Comparison of ENCODE assay signal across 8 cellular contexts in genomic region chr2:43224571-43225092, GRCh38. TPM values are rescaled to one million over a fixed set of nuclear protein-coding genes. Genes with fewer than 3 reads are reported as not detected.
DNase-seq lines count a peak whose midpoint lies in the region; ATAC-seq, FAIRE-seq and TF ChIP-seq lines count a peak whose summit lies in the region.

No MANE protein-coding gene starts in this region.

- intact Hi-C loops in Calu3 (cut with micrococcal nuclease; ENCODE audit: unreplicated experiment): loop anchor here (5.0 kb wide), 2 partner anchors 42 to 57 kb away; no protein-coding TSS in a partner anchor
- intact Hi-C loops in K562 (cut with micrococcal nuclease): loop anchor here (5.0 kb wide), 3 partner anchors 182 to 318 kb away; no protein-coding TSS in a partner anchor

- no peak for FAIRE-seq in K562 (lab: Jason Lieb, UNC)

- no peaks in the 10 kb centered on the region for H3K9me1 ChIP-seq in K562 (ENCODE audit: control insufficient read depth, insufficient read depth, low read length)

- H3K4me3 Mint-ChIP-seq in Calu3 (ENCODE audit: low read depth, unreplicated experiment): peak overlapping the region; percentile 98

- under 1% methylated on average over 52 of the region's 74 CpGs for WGBS in K562 (ENCODE audit: insufficient coverage, low coverage, missing lambda C conversion rate)
- WGBS in liver: under 1% methylated on average over 74 of the region's 74 CpGs

- no peak for TF ChIP-seq CTCF in Calu3 (IDR thresholded peaks at IDR 0.05; ENCODE audit: unreplicated experiment)
- TF ChIP-seq CTCF in K562 (IDR thresholded peaks at IDR 0.05 in 2 of 3, conservative IDR thresholded peaks at IDR 0.05 in 1 of 3; ENCODE audit: insufficient read depth in 2 of 3, low read depth in 1 of 3, low read length in 3 of 3): no peak
- no peak for TF ChIP-seq CTCF in liver (IDR thresholded peaks at IDR 0.05; ENCODE audit: low read depth, low read length, missing input control)

- H3K9me3 Mint-ChIP-seq in Calu3 (ENCODE audit: low read depth, unreplicated experiment): no peaks in the 10 kb centered on the region

- no peak overlapping the region for H2AFZ ChIP-seq in K562 (ENCODE audit: low read depth, low read length)

- TF ChIP-seq RAD21 in K562 (CRISPR knock-in tag; conservative IDR thresholded peaks at IDR 0.05 in 1 of 2, IDR thresholded peaks at IDR 0.05 in 1 of 2) (no peak), liver (IDR thresholded peaks at IDR 0.05) (no peak)

- no peak for TF ChIP-seq POLR2A in K562 (conservative IDR thresholded peaks at IDR 0.05)

- H3K27me3 Mint-ChIP-seq in Calu3 (ENCODE audit: unreplicated experiment): no peaks in the 10 kb centered on the region

- H3K4me1 Mint-ChIP-seq in Calu3 (ENCODE audit: low read depth, unreplicated experiment): peaks cover 42% of the 10 kb centered on the region

- H3K9ac ChIP-seq in K562 (ENCODE audit: insufficient read depth in 1 of 2, low read depth in 2 of 2, low read length in 2 of 2) (peak overlapping the region; percentile 88 to 99), liver (ENCODE audit: low read depth in 1 of 2, low read length in 2 of 2) (peak overlapping the region in 1 of 2 donors; percentile 88)

- no peaks in the 10 kb centered on the region for H3K27me3 ChIP-seq in K562 (ENCODE audit: control insufficient read depth in 2 of 2, insufficient read depth in 2 of 2, low read length in 2 of 2)
- no peaks in the 10 kb centered on the region for H3K27me3 ChIP-seq in liver (ENCODE audit: control insufficient read depth in 4 of 4, insufficient read depth in 4 of 4, low read length in 3 of 4)

- no peak for ATAC-seq in K562
- no peak for ATAC-seq in GM18867 (IDR thresholded peaks at IDR 0.05; ENCODE audit: unreplicated experiment)
- ATAC-seq in HG03439 (IDR thresholded peaks at IDR 0.05; ENCODE audit: unreplicated experiment): no peak

- H3K27ac ChIP-seq in K562 (ENCODE audit: extremely low read depth, low read depth, low read length) (peak overlapping the region; percentile 86), liver (ENCODE audit: low read depth in 1 of 2, low read length in 2 of 2) (peak overlapping the region; percentile 99)

- POLR2A ChIA-PET in K562 (lab: Yijun Ruan, JAX): interaction anchor here (0.5 to 1.8 kb wide), 18 partner anchors 9 to 478 kb away, joined by 3 to 8 read pairs (median 4); no protein-coding TSS in a partner anchor

- H3K4me1 ChIP-seq in K562 (replicated peaks in 1 of 2; ENCODE audit: control insufficient read depth in 2 of 2, insufficient read depth in 2 of 2, low read length in 2 of 2) (peaks cover 12 to 60% of the 10 kb centered on the region in 2 experiments; a peak in 4 of 5 replicates), liver (ENCODE audit: control insufficient read depth in 4 of 4, insufficient read depth in 4 of 4, low read length in 3 of 4) (peaks cover 11 to 65% (median 52%) of the 10 kb centered on the region in 4 donors)

- H3K79me2 ChIP-seq in K562 (ENCODE audit: control insufficient read depth, insufficient read depth, low read length): peaks cover 80% of the 10 kb centered on the region

- H3K4me3 ChIP-seq in K562 (peak overlapping the region; percentile 62), liver (ENCODE audit: low read depth in 1 of 3, low read length in 3 of 3) (peak overlapping the region; percentile 84 to 97 (median 91))

- DNase-seq in Calu3: peak; percentile 45
- peak; percentile 46 for DNase-seq in RKO (ENCODE audit: low spot score)
- DNase-seq in K562 (ENCODE audit: extremely low read depth in 1 of 4, low spot score in 3 of 4): peak in 3 of 4 experiments; percentile 28 to 59 (median 39)
- DNase-seq in stimulated activated naive CD4-positive, alpha-beta T cell (lab: John Stamatoyannopoulos, UW): peak in 5 of 6 experiments; percentile 43 to 88 (median 59)
- no peak for DNase-seq in cortex of kidney (lab: John Stamatoyannopoulos, UW)

- in situ Hi-C loops in K562 (cut with MboI): loop anchor here (5.0 to 10.0 kb wide), 3 partner anchors 50 to 397 kb away; no protein-coding TSS in a partner anchor

- peak overlapping the region; percentile 81 for H3K4me2 ChIP-seq in K562 (ENCODE audit: insufficient read depth, low read length)

- no peaks in the 10 kb centered on the region for H3K9me3 ChIP-seq in K562 (replicated peaks; ENCODE audit: control insufficient read depth, insufficient read depth, low read depth, low read length)
- no peaks in the 10 kb centered on the region for H3K9me3 ChIP-seq in liver (ENCODE audit: control insufficient read depth in 4 of 4, low read length in 3 of 4)

- CTCF ChIA-PET in Calu3 (lab: Charles Lee) (interaction anchor here (0.7 kb wide), 1 partner anchor 56 kb away, joined by 7 read pairs; no protein-coding TSS in a partner anchor), K562 (lab: Yijun Ruan, JAX; ENCODE audit: low intra/inter-chr PET ratio) (interaction anchor here (1.9 to 6.3 kb wide), 2 partner anchors 278 to 365 kb away, joined by 6 to 41 read pairs; no protein-coding TSS in a partner anchor)

- TF ChIP-seq EP300 in K562 (IDR thresholded peaks at IDR 0.05; ENCODE audit: low read length): no peak

- peaks cover 93% of the 10 kb centered on the region for H3K36me3 Mint-ChIP-seq in Calu3 (ENCODE audit: insufficient read depth, unreplicated experiment)

- peak overlapping the region; percentile 84 for H3K27ac Mint-ChIP-seq in Calu3 (ENCODE audit: unreplicated experiment)

- H3K36me3 ChIP-seq in K562 (ENCODE audit: control insufficient read depth, insufficient read depth, low read length): peaks cover 29% of the 10 kb centered on the region
- H3K36me3 ChIP-seq in liver (ENCODE audit: control insufficient read depth in 4 of 4, insufficient read depth in 3 of 4, low read depth in 1 of 4, low read length in 3 of 4): peaks cover 0 to 8% (median 1%) of the 10 kb centered on the region in 4 donors

- BruUV-seq in Calu3 (replicated peaks; lab: Mats Ljungman, UMichigan): no TSS peak
- no TSS peak for BruUV-seq in K562 (replicated peaks; lab: Mats Ljungman, UMichigan)

- H4K20me1 ChIP-seq in K562 (replicated peaks; ENCODE audit: control insufficient read depth, insufficient read depth, low read length): no peaks in the 10 kb centered on the region; the same call in 1 of the 2 replicates

TF ChIP-seq in K562, 482 proteins besides CTCF, POLR2A, EP300 and RAD21 (continues in another document):
- TF ChIP-seq NRF1 (conservative IDR thresholded peaks at IDR 0.05 in 1 of 2, IDR thresholded peaks at IDR 0.05 in 1 of 2): peak in 1 of 2 experiments; percentile 46; a peak in 1 of 4 replicates
- no peak for TF ChIP-seq NR2C2 (CRISPR knock-in tag; IDR thresholded peaks at IDR 0.05)
- peak; percentile 41; the same call in 1 of the 2 replicates for TF ChIP-seq NR2C2 (tag; IDR thresholded peaks at IDR 0.05)
- peak; percentile 40 for TF ChIP-seq U2AF1 (optimal IDR thresholded peaks at IDR 0.05; ENCODE audit: low read depth, low read length)
- peak in 1 of 2 experiments; percentile 77 for TF ChIP-seq E2F6 (IDR thresholded peaks at IDR 0.05; ENCODE audit: borderline replicate concordance in 1 of 2, extremely low read depth in 1 of 2, insufficient read depth in 1 of 2, insufficient read length in 1 of 2, low read depth in 1 of 2, low read length in 1 of 2, poor library complexity in 1 of 2, severe bottlenecking in 1 of 2)
- TF ChIP-seq ZNF76 (CRISPR knock-in tag; IDR thresholded peaks at IDR 0.05; ENCODE audit: borderline replicate concordance): 0 out of 2 replicates have a peak, but pooled peaks have one; percentile 42

TF ChIP-seq in liver, 16 proteins besides CTCF, POLR2A, EP300 and RAD21 (continues in another document):
- TF ChIP-seq RXRA (IDR thresholded peaks at IDR 0.05) (no peak), MAX (IDR thresholded peaks at IDR 0.05) (no peak), TAF1 (conservative IDR thresholded peaks at IDR 0.05) (no peak), NR2F2 (IDR thresholded peaks at IDR 0.05) (no peak), ATF3 (IDR thresholded peaks at IDR 0.05) (no peak), FOXA1 (IDR thresholded peaks at IDR 0.05) (no peak), JUND (IDR thresholded peaks at IDR 0.05) (no peak), HNF4A (conservative IDR thresholded peaks at IDR 0.05) (no peak), HNF4G (IDR thresholded peaks at IDR 0.05) (no peak)

RNA-seq across cellular contexts. Expression of gene ZFP36L2, which starts 1.8 kb away (rescaled TPM):
- 90.7 and 120 TPM in 2 replicates for total RNA-seq in Calu3 (2022)
- total RNA-seq in K562 (2011; cell fraction: chromatin; rRNA removed; ENCODE audit: low replicate concordance): 9.5 and 13.7 TPM in 2 replicates
- total RNA-seq in K562 (2011; cell fraction: nucleolus; rRNA removed): 9.7 and 10.2 TPM in 2 replicates
- 11.8 and 19.4 TPM in 2 replicates for total RNA-seq in K562 (2011; cell fraction: nucleoplasm; rRNA removed)
- total RNA-seq in K562 (2014; rRNA removed): 4.1 and 6.2 TPM in 2 replicates
- total RNA-seq in K562 (2014; rRNA removed; fragmentation: Illumina TruSeq; extraction: Trizol): 6.2 and 6.4 TPM in 2 replicates
- 6.6 and 7.9 TPM in 2 replicates for total RNA-seq in K562 (2015; rRNA removed; fragmentation: Illumina TruSeq; extraction: Trizol)
- total RNA-seq in K562 (2021): 60.6 and 62.1 TPM in 2 replicates
- polyA plus RNA-seq in K562 (2011; rRNA removed): 6.5 and 11.7 TPM in 2 replicates
- polyA plus RNA-seq in K562 (2011; cell fraction: cytosol; rRNA removed): 3.1 and 12.8 TPM in 2 replicates
- polyA plus RNA-seq in K562 (2011; cell fraction: nucleus; rRNA removed): 6.0 and 19.0 TPM in 2 replicates
- 27.2 and 38.8 TPM in 2 replicates for polyA plus RNA-seq in K562 (2012)
- 20.0 and 20.3 TPM in 2 replicates for polyA plus RNA-seq in K562 (2014; fragmentation: Illumina TruSeq; extraction: Trizol)
- polyA plus RNA-seq in K562 (2014; fragmentation: Nextera tagmentation; extraction: Ambion mirVana): 10 to 100 TPM; 32.4 to 42.8 TPM
- polyA plus RNA-seq in K562 (2014; rRNA removed): 21.8 and 23.7 TPM in 2 replicates
- polyA minus RNA-seq in K562 (2011; rRNA and poly(A)+ RNA removed): 4.3 and 5.1 TPM in 2 replicates
- polyA minus RNA-seq in K562 (2011; cell fraction: cytosol; rRNA and poly(A)+ RNA removed): 17.1 and 23.8 TPM in 2 replicates
- polyA minus RNA-seq in K562 (2011; cell fraction: nucleus; rRNA and poly(A)+ RNA removed): 6.4 and 8.1 TPM in 2 replicates
- total RNA-seq in liver: 10 to 100 TPM; 10.3 to 19.7 TPM
- 10 to 100 TPM; 18.1 to 26.8 TPM for polyA plus RNA-seq in liver
